Comparison of ENCODE assay signal across 21 cellular contexts in genomic region chr12:123960029-123960428, GRCh38.
"Had no signal": no experiment of that assay in that cellular context is flagged by ENCODE, and none has a peak within 500 bp of the region (broad histone marks: within the 10 kb centered on the region; RNA-seq: fewer than 3 reads in every experiment).

No MANE protein-coding gene starts in this region.

- H3K4me1 ChIP-seq: SJCRH30 had no signal

- H3K4me3 ChIP-seq: SJCRH30 had no signal

- H3K27ac ChIP-seq: KMS-11, RWPE1, SJCRH30 had no signal

- H3K36me3 ChIP-seq: SJCRH30 had no signal

- H3K9me3 ChIP-seq: SJCRH30 had no signal

- DNase-seq: IMR-90, Kasumi-1, MM.1S, NCI-H1105, NCI-H1417, NCI-H1436 treated with DMSO at 0.1 percent for 48 hours, NCI-H1694, NCI-H187 treated with DMSO at 0.1 percent for 48 hours, NCI-H2029 treated with DMSO at 0.1 percent for 48 hours, NCI-H2107, NCI-H524, NCI-H526 treated with DMSO at 0.1 percent for 48 hours, NCI-H774, PC-3, SHP77, SJCRH30 had no signal

- ATAC-seq: HepG2, Panc1, PC-3, SK-N-SH treated with all-trans-retinoic acid at 6 μM for 48 hours had no signal

- H3K27me3 ChIP-seq: SJCRH30 had no signal

- FAIRE-seq: HepG2 had no signal

- H3K9ac ChIP-seq: KMS-11 had no signal

- H3K4me2 ChIP-seq: KMS-11 had no signal
